ENCODE assay signal across 8 cellular contexts in genomic region chr7:121395494-121395960, GRCh38.
DNase-seq lines count a peak whose midpoint lies in the region; ATAC-seq, FAIRE-seq and TF ChIP-seq lines count a peak whose summit lies in the region.

No MANE protein-coding gene starts in this region.

- H3K4me1 Mint-ChIP-seq in activated naive CD4-positive, alpha-beta T cell treated with anti-CD3 and anti-CD28 coated beads, Interleukin-2, amount 10 ng/mL, durations not matched to agents 7 days and 5 days: peaks cover 34% of the 10 kb centered on the region

- no peaks in the 10 kb centered on the region for H3K27me3 Mint-ChIP-seq in activated naive CD4-positive, alpha-beta T cell treated with anti-CD3 and anti-CD28 coated beads, Interleukin-2, amount 10 ng/mL, durations not matched to agents 7 days and 5 days

- H3K4me3 Mint-ChIP-seq in activated naive CD4-positive, alpha-beta T cell treated with anti-CD3 and anti-CD28 coated beads, Interleukin-2, amount 10 ng/mL, durations not matched to agents 7 days and 5 days: peak overlapping the region; percentile 85

- H3K27ac ChIP-seq in skin epidermis: peak overlapping the region; percentile 69 to 97 (median 89)

- CTCF ChIA-PET in AG04449 (lab: Yijun Ruan, JAX): interaction anchor here (0.6 to 5.1 kb wide), 39 partner anchors 10 to 277 kb away, joined by 3 to 96 read pairs (median 5); no protein-coding TSS in a partner anchor
- CTCF ChIA-PET in activated naive CD4-positive, alpha-beta T cell treated with anti-CD3 and anti-CD28 coated beads, Interleukin-2, amount 10 ng/mL, durations not matched to agents 7 days and 5 days (lab: Charles Lee): interaction anchor here (0.6 to 4.7 kb wide), 16 partner anchors 8 to 152 kb away, joined by 3 to 58 read pairs (median 6); no protein-coding TSS in a partner anchor

- H3K27ac Mint-ChIP-seq in activated naive CD4-positive, alpha-beta T cell treated with anti-CD3 and anti-CD28 coated beads, Interleukin-2, amount 10 ng/mL, durations not matched to agents 7 days and 5 days: peak overlapping the region; percentile 75

- ATAC-seq in GM18517 (IDR thresholded peaks at IDR 0.05; ENCODE audit: unreplicated experiment) (peak; percentile 39), HG03045 (IDR thresholded peaks at IDR 0.05; ENCODE audit: unreplicated experiment) (peak; percentile 44)

- DNase-seq in AG04449 (ENCODE audit: low read depth, low spot score): no peak
- DNase-seq in OCI-M1 (lab: John Stamatoyannopoulos, UW): peak; percentile 35
- peak; percentile 58 for DNase-seq in activated naive CD4-positive, alpha-beta T cell treated with anti-CD3 and anti-CD28 coated beads, Interleukin-2, amount 10 ng/mL, durations not matched to agents 7 days and 5 days
- peak; percentile 9 for DNase-seq in hepatic stellate cell (ENCODE audit: low spot score)
- no peak for DNase-seq in D721Med (ENCODE audit: insufficient read length, low spot score)

- POLR2A ChIA-PET in AG04449 (lab: Yijun Ruan, JAX): interaction anchor here (0.6 to 1.7 kb wide), 7 partner anchors 10 to 442 kb away, joined by 3 to 6 read pairs (median 3); no protein-coding TSS in a partner anchor

- H3K9me3 Mint-ChIP-seq in activated naive CD4-positive, alpha-beta T cell treated with anti-CD3 and anti-CD28 coated beads, Interleukin-2, amount 10 ng/mL, durations not matched to agents 7 days and 5 days: no peaks in the 10 kb centered on the region

- H3K4me3 ChIP-seq in AG04449 (ENCODE audit: low read depth, low read length) (peak overlapping the region; percentile 73), skin epidermis (peak overlapping the region; percentile 64 to 98 (median 91))

- FAIRE-seq in D721Med (lab: Jason Lieb, UNC): no peak

- peaks cover 11% of the 10 kb centered on the region for H3K36me3 Mint-ChIP-seq in activated naive CD4-positive, alpha-beta T cell treated with anti-CD3 and anti-CD28 coated beads, Interleukin-2, amount 10 ng/mL, durations not matched to agents 7 days and 5 days

- TF ChIP-seq CTCF in AG04449 (IDR thresholded peaks at IDR 0.05; ENCODE audit: insufficient read depth, low read length, missing control alignments) (no peak), D721Med (IDR thresholded peaks at IDR 0.05; ENCODE audit: insufficient read depth, missing control alignments) (no peak)

Comparison
In these comparisons a context has a peak if more than half of its experiments do, and no peak if none do; other contexts are left out.
1. DNase-seq: peak in OCI-M1 (single experiment), activated naive CD4-positive, alpha-beta T cell treated with anti-CD3 and anti-CD28 coated beads, Interleukin-2, amount 10 ng/mL, durations not matched to agents 7 days and 5 days (single experiment) and hepatic stellate cell (single experiment); none in AG04449 (single experiment) and D721Med (single experiment).